Comparison of ENCODE assay signal across 8 cellular contexts in genomic region chr19:55452381-55453325, GRCh38. TPM values are rescaled to one million over a fixed set of nuclear protein-coding genes. Genes with fewer than 3 reads are reported as not detected.
DNase-seq lines count a peak whose midpoint lies in the region; ATAC-seq lines count a peak whose summit lies in the region.

No MANE protein-coding gene starts in this region.

- DNase-seq in stimulated activated CD4-positive, alpha-beta T cell treated with anti-CD3 and anti-CD28 coated beads, Interleukin-15, amount 100 ng/mL, for 24 hours: peak; percentile 63
- no peak for DNase-seq in stimulated activated CD4-positive, alpha-beta T cell treated with anti-CD3 and anti-CD28 coated beads, Interleukin-12 subunit alpha, Interleukin-12 subunit beta, amount 100 ng/mL, for 4 hours
- peak; percentile 80 for DNase-seq in NCI-H526 treated with DMSO at 0.1 percent for 48 hours (lab: John Stamatoyannopoulos, UW)
- DNase-seq in activated naive CD4-positive, alpha-beta T cell treated with anti-CD3 and anti-CD28 coated beads, Interleukin-2, amount 50 U/mL, for 16 hours: peak; percentile 32
- peak; percentile 44 for DNase-seq in glomerular visceral epithelial cell (ENCODE audit: extremely low spot score)
- DNase-seq in occipital lobe (lab: John Stamatoyannopoulos, UW): peak; percentile 97

- ATAC-seq in HG03457 (IDR thresholded peaks at IDR 0.05; ENCODE audit: unreplicated experiment) (no peak), GM19395 (IDR thresholded peaks at IDR 0.05; ENCODE audit: unreplicated experiment) (no peak)

RNA-seq across cellular contexts. Expression of gene ISOC2, which starts 8.8 kb away (rescaled TPM):
- total RNA-seq in occipital lobe: 13.7 TPM

RNA-seq across cellular contexts. Expression of gene SHISA7, which starts 9.6 kb away (rescaled TPM):
- total RNA-seq in occipital lobe: 4.2 TPM

RNA-seq across cellular contexts. Expression of gene C19orf85, which starts 11.9 kb away (rescaled TPM):
- total RNA-seq in occipital lobe: not detected

RNA-seq across cellular contexts. Expression of gene ZNF628, which starts 23.8 kb away (rescaled TPM):
- 0.78 TPM for total RNA-seq in occipital lobe

RNA-seq across cellular contexts. Expression of gene NAT14, which starts 32.3 kb away (rescaled TPM):
- 15.0 TPM for total RNA-seq in occipital lobe
